Comparison of ENCODE assay signal across 16 cellular contexts in the genomic region with DNA sequence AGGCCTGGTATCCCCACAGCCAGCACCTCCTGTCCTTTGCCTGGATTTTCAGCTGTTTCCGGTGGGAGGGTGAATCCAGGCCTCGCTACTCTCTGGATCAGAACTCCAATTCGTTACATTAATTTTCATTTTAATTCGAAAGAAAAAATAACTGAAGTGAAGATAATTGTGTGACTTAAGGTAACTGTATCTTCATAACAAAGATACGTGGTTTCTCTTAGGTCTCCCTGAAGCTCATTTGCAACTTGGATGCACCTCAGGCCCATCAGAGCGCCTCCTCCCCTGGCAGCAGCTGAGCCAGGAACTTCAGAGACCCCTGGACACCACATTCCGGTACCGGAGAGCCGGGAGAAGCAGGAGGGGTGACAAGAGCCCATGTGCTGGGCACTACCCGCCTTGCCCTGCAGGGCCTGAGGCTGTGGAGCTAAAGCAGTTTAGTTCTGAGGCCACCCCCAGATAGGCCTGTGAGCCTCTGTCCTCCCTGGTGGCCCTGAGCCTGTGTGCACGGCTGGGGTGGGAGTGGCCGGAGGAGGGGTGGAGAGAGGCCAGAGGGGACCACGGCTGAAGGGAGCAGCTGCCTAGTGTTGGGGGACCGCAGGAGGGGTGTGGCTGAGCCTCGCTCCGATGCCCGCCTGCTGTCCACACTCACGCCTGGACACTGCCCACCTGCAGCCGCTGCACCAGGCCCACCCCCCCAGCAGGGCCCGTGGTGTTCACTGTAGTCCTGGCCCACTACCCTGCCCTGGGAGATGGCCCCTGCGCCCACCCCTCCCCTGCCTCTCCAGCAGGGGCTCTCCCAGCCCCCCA. TPM values are rescaled to one million over a fixed set of nuclear protein-coding genes. Genes with fewer than 3 reads are reported as not detected.
DNase-seq lines count a peak whose midpoint lies in the region; ATAC-seq and TF ChIP-seq lines count a peak whose summit lies in the region.
"Had no signal": no experiment of that assay in that cellular context is flagged by ENCODE, and none has a peak within 500 bp of the region (broad histone marks: within the 10 kb centered on the region; RNA-seq: fewer than 3 reads in every experiment).

No MANE protein-coding gene starts in this region.

- H4K20me1 ChIP-seq in H9 (ENCODE audit: control insufficient read depth, insufficient read depth, insufficient read length) (no peaks in the 10 kb centered on the region), neural progenitor cell (ENCODE audit: low read depth) (peaks cover 34% of the 10 kb centered on the region)

- H3K18ac ChIP-seq in H9 (ENCODE audit: insufficient read length, low read depth, low read length): no peak overlapping the region

- H3K23me2 ChIP-seq in H9 (ENCODE audit: insufficient read length, low read depth, low read length, poor library complexity, severe bottlenecking): no peaks in the 10 kb centered on the region

- no peaks in the 10 kb centered on the region for H3K9me3 ChIP-seq in H9 (ENCODE audit: control insufficient read depth, low read depth, low read length)
- H3K9me3 ChIP-seq in ectodermal cell (ENCODE audit: control insufficient read depth, low read length): no peaks in the 10 kb centered on the region
- no peaks in the 10 kb centered on the region for H3K9me3 ChIP-seq in neural progenitor cell (ENCODE audit: low read depth)
- H3K9me3 ChIP-seq: Peyer's patch had no signal

- no peak overlapping the region for H3K9ac ChIP-seq in H9 (ENCODE audit: extremely low read depth, insufficient read length, low read length)
- H3K9ac ChIP-seq in neural progenitor cell: no peak overlapping the region

- H3K23ac ChIP-seq in H9 (ENCODE audit: insufficient read length, low read depth, low read length): no peak overlapping the region

- H3K14ac ChIP-seq in H9 (ENCODE audit: insufficient read depth, low read length): no peak overlapping the region

- H3F3A ChIP-seq in neural progenitor cell (ENCODE audit: low read depth): peaks cover 37% of the 10 kb centered on the region

- H3K27me3 ChIP-seq in H9 (ENCODE audit: insufficient read depth, low read length) (no peaks in the 10 kb centered on the region), ectodermal cell (ENCODE audit: control insufficient read depth, insufficient read depth, low read length, poor library complexity, severe bottlenecking) (peaks cover 9% of the 10 kb centered on the region), neural progenitor cell (peaks cover 25% of the 10 kb centered on the region)
- H3K27me3 ChIP-seq: Peyer's patch had no signal

- no peak overlapping the region for H3T11ph ChIP-seq in H9 (ENCODE audit: low read length)

- peaks cover 19% of the 10 kb centered on the region for H3K36me3 ChIP-seq in ectodermal cell (ENCODE audit: control insufficient read depth, insufficient read depth, low read length)
- no peaks in the 10 kb centered on the region for H3K36me3 ChIP-seq in neural progenitor cell

- H3K79me1 ChIP-seq in H9 (ENCODE audit: insufficient read depth, low read depth, low read length, poor library complexity, severe bottlenecking): no peaks in the 10 kb centered on the region

- H3K4me1 Mint-ChIP-seq in H9 (no peaks in the 10 kb centered on the region; a peak in 2 of 4 replicates), neural progenitor cell (peaks cover 2% of the 10 kb centered on the region)
- H3K4me1 Mint-ChIP-seq: naive B cell had no signal

- no peak overlapping the region for H2BK12ac ChIP-seq in H9 (ENCODE audit: insufficient read length, low read depth, low read length)

- H3K27me3 Mint-ChIP-seq in H9 (ENCODE audit: low read depth) (peaks cover 29% of the 10 kb centered on the region), neural progenitor cell (ENCODE audit: insufficient read depth, low read depth) (peaks cover 2% of the 10 kb centered on the region)
- H3K27me3 Mint-ChIP-seq: naive B cell had no signal

- H3K4me1 ChIP-seq in H9 (ENCODE audit: insufficient read depth, low read length) (no peaks in the 10 kb centered on the region), ectodermal cell (ENCODE audit: control insufficient read depth, insufficient read depth, low read length) (no peaks in the 10 kb centered on the region), neural progenitor cell (no peaks in the 10 kb centered on the region)
- H3K4me1 ChIP-seq: Peyer's patch had no signal

- no peak overlapping the region for H3K4me2 ChIP-seq in H9 (ENCODE audit: insufficient read depth, insufficient read length, low read length)
- no peak overlapping the region for H3K4me2 ChIP-seq in neural progenitor cell

- H3K36me3 Mint-ChIP-seq in H9 (ENCODE audit: insufficient read depth in 1 of 3, low read depth in 3 of 3): peaks cover 14 to 28% (median 27%) of the 10 kb centered on the region in 3 experiments; a peak in 6 of 7 replicates
- H3K36me3 Mint-ChIP-seq in neural progenitor cell: peaks cover 5% of the 10 kb centered on the region
- H3K36me3 Mint-ChIP-seq: naive B cell had no signal

- no peak overlapping the region for H2BK20ac ChIP-seq in H9 (ENCODE audit: low read depth, low read length, poor library complexity, severe bottlenecking)

- peak overlapping the region in 1 of 3 experiments; percentile 55; a peak in 2 of 7 replicates for H3K27ac Mint-ChIP-seq in H9
- H3K27ac Mint-ChIP-seq in neural progenitor cell: no peak overlapping the region
- H3K27ac Mint-ChIP-seq: activated naive CD4-positive, alpha-beta T cell treated with anti-CD3 and anti-CD28 coated beads for 36 hours; naive B cell had no signal

- H2BK5ac ChIP-seq in H9 (ENCODE audit: insufficient read length, low read length): no peak overlapping the region

- no peak overlapping the region for H4K91ac ChIP-seq in H9 (ENCODE audit: insufficient read length, low read depth, low read length)

- no peaks in the 10 kb centered on the region for H3K79me2 ChIP-seq in H9 (ENCODE audit: insufficient read depth, low read length)
- H3K79me2 ChIP-seq in neural progenitor cell (ENCODE audit: low read depth): no peaks in the 10 kb centered on the region

- no CpG with 5 or more reads among the region's 21 CpGs for WGBS in H9 (ENCODE audit: extremely low coverage, insufficient read length, low lambda C conversion rate)
- 86 to 88% methylated on average over 20 to 21 of the region's 21 CpGs for WGBS in ectodermal cell, 2 experiments

- no peak overlapping the region for H2BK15ac ChIP-seq in H9 (ENCODE audit: low read depth, low read length)

- no peak overlapping the region for H2AK5ac ChIP-seq in H9 (ENCODE audit: insufficient read length, low read length)

- ATAC-seq in left colon: no peak
- no peak for ATAC-seq in HG03354 (IDR thresholded peaks at IDR 0.05; ENCODE audit: poor library complexity, severe bottlenecking, unreplicated experiment)
- no peak for ATAC-seq in HG03108 (IDR thresholded peaks at IDR 0.05; ENCODE audit: unreplicated experiment)

- intact Hi-C loops in left colon (cut with DNase I, micrococcal nuclease): no loop called here

- H4K5ac ChIP-seq in H9 (ENCODE audit: insufficient read length, low read depth, low read length): no peak overlapping the region

- H2AFZ ChIP-seq in H9 (ENCODE audit: low read length) (no peak overlapping the region), neural progenitor cell (replicated peaks) (no peak overlapping the region)

- no peak overlapping the region for H3K4ac ChIP-seq in H9 (ENCODE audit: low read depth, low read length)

- no peak for TF ChIP-seq CTCF in H9 (conservative IDR thresholded peaks at IDR 0.05)
- no peak for TF ChIP-seq CTCF in neural progenitor cell (IDR thresholded peaks at IDR 0.05)

- no peak overlapping the region for H3K56ac ChIP-seq in H9 (ENCODE audit: insufficient read length, low read depth, low read length)

- no peak overlapping the region; a peak in 1 of 5 replicates for H3K4me3 Mint-ChIP-seq in H9
- no peak overlapping the region for H3K4me3 Mint-ChIP-seq in neural progenitor cell
- H3K4me3 Mint-ChIP-seq: activated naive CD4-positive, alpha-beta T cell treated with anti-CD3 and anti-CD28 coated beads for 36 hours; naive B cell had no signal

- no peak overlapping the region for H4K8ac ChIP-seq in H9 (replicated peaks; ENCODE audit: insufficient read length, low read depth, low read length)

- H2BK120ac ChIP-seq in H9 (ENCODE audit: low read depth, low read length, poor library complexity, severe bottlenecking): no peak overlapping the region

- H3K4me3 ChIP-seq in ectodermal cell (ENCODE audit: insufficient read depth, low read depth, low read length): no peak overlapping the region
- no peak overlapping the region for H3K4me3 ChIP-seq in neural progenitor cell
- H3K4me3 ChIP-seq: Peyer's patch had no signal

- peak; percentile 52 for DNase-seq in DMS 273 (lab: John Stamatoyannopoulos, UW; ENCODE audit: unreplicated experiment)
- no peak for DNase-seq in DMS 273 treated with DMSO at 0.1 percent for 48 hours (lab: John Stamatoyannopoulos, UW)
- peak; percentile 79 for DNase-seq in H9
- DNase-seq in neural progenitor cell (ENCODE audit: low spot score): peak; percentile 57
- no peak for DNase-seq in left colon
- DNase-seq: 8988T; activated naive CD4-positive, alpha-beta T cell treated with anti-CD3 and anti-CD28 coated beads for 36 hours; central memory CD4-positive, alpha-beta T cell; naive B cell; NCI-H1092 treated with DMSO at 0.1 percent for 48 hours; NCI-H226; Peyer's patch; T1000 had no signal

- H3K27ac ChIP-seq in H9 (ENCODE audit: insufficient read length, low read depth, low read length) (no peak overlapping the region), ectodermal cell (ENCODE audit: insufficient read depth, low read depth, low read length, poor library complexity, severe bottlenecking) (peak overlapping the region; percentile 44), neural progenitor cell (peak overlapping the region; percentile 34)
- H3K27ac ChIP-seq: Peyer's patch had no signal

- H3K9me3 Mint-ChIP-seq in H9 (no peaks in the 10 kb centered on the region), neural progenitor cell (no peaks in the 10 kb centered on the region)
- H3K9me3 Mint-ChIP-seq: activated naive CD4-positive, alpha-beta T cell treated with anti-CD3 and anti-CD28 coated beads for 36 hours; naive B cell had no signal

RNA-seq across cellular contexts. Expression of a gene that starts 11.4 kb away (rescaled TPM):
- total RNA-seq in H9 (2021) (103 and 104 TPM in 2 replicates), neural progenitor cell (ENCODE audit: low replicate concordance) (54.5 and 76.6 TPM in 2 replicates), left colon (100 to 1,000 TPM; 127 to 146 TPM)
- 91.9 TPM for polyA plus RNA-seq in ectodermal cell (2013, experiment 1 of 4)
- 75.3 TPM for polyA plus RNA-seq in ectodermal cell (2013, experiment 2 of 4)
- 71.2 TPM for polyA plus RNA-seq in ectodermal cell (2013, experiment 3 of 4)
- polyA plus RNA-seq in ectodermal cell (2013, experiment 4 of 4): 77.5 TPM

RNA-seq across cellular contexts. Expression of a gene that starts 21.0 kb away (rescaled TPM):
- 420 and 433 TPM in 2 replicates for total RNA-seq in H9 (2021)
- 234 TPM for polyA plus RNA-seq in ectodermal cell (2013, experiment 1 of 4)
- 239 TPM for polyA plus RNA-seq in ectodermal cell (2013, experiment 2 of 4)
- polyA plus RNA-seq in ectodermal cell (2013, experiment 3 of 4): 169 TPM
- 185 TPM for polyA plus RNA-seq in ectodermal cell (2013, experiment 4 of 4)
- total RNA-seq in neural progenitor cell (ENCODE audit: low replicate concordance): 77.9 and 266 TPM in 2 replicates
- 100 to 1,000 TPM in 1 of 2 donors, 10 to 100 TPM in 1; 89.0 to 171 TPM for total RNA-seq in left colon

RNA-seq across cellular contexts. Expression of a gene that starts 25.3 kb away (rescaled TPM):
- total RNA-seq in H9 (2021) (164 TPM in 2 replicates), neural progenitor cell (ENCODE audit: low replicate concordance) (86.6 and 174 TPM in 2 replicates), left colon (10 to 100 TPM; 80.7 to 87.4 TPM)
- polyA plus RNA-seq in ectodermal cell (2013, experiment 1 of 4): 141 TPM
- 137 TPM for polyA plus RNA-seq in ectodermal cell (2013, experiment 2 of 4)
- polyA plus RNA-seq in ectodermal cell (2013, experiment 3 of 4): 109 TPM
- polyA plus RNA-seq in ectodermal cell (2013, experiment 4 of 4): 113 TPM

RNA-seq across cellular contexts. Expression of a gene that starts 25.4 kb away (rescaled TPM):
- total RNA-seq in H9 (2021) (34.0 and 36.5 TPM in 2 replicates), neural progenitor cell (ENCODE audit: low replicate concordance) (13.6 and 41.0 TPM in 2 replicates), left colon (10 to 100 TPM; 31.5 to 32.3 TPM)
- polyA plus RNA-seq in ectodermal cell (2013, experiment 1 of 4): 40.9 TPM
- polyA plus RNA-seq in ectodermal cell (2013, experiment 2 of 4): 35.2 TPM
- polyA plus RNA-seq in ectodermal cell (2013, experiment 3 of 4): 32.7 TPM
- polyA plus RNA-seq in ectodermal cell (2013, experiment 4 of 4): 41.1 TPM

RNA-seq across cellular contexts. Expression of a gene that starts 39.5 kb away (rescaled TPM):
- total RNA-seq in H9 (2021): 90.6 and 93.6 TPM in 2 replicates
- polyA plus RNA-seq in ectodermal cell (2013, experiment 1 of 4): 63.2 TPM
- polyA plus RNA-seq in ectodermal cell (2013, experiment 2 of 4): 55.2 TPM
- polyA plus RNA-seq in ectodermal cell (2013, experiment 3 of 4): 60.7 TPM
- polyA plus RNA-seq in ectodermal cell (2013, experiment 4 of 4): 61.4 TPM
- 36.5 and 64.9 TPM in 2 replicates for total RNA-seq in neural progenitor cell (ENCODE audit: low replicate concordance)
- 100 to 1,000 TPM; 111 to 137 TPM for total RNA-seq in left colon

Comparison
In these comparisons a context has a peak if more than half of its experiments do, and no peak if none do; other contexts are left out.
1. DNase-seq: peak in DMS 273 (single experiment), H9 (single experiment) and neural progenitor cell (single experiment); none in DMS 273 treated with DMSO at 0.1 percent for 48 hours (single experiment) and left colon (0 of 2).